In genomic region chr10:69716711-69717560, GRCh38 we compare ENCODE assay signal across 8 cellular contexts.
DNase-seq lines count a peak whose midpoint lies in the region; ATAC-seq, FAIRE-seq and TF ChIP-seq lines count a peak whose summit lies in the region.

No MANE protein-coding gene starts in this region.

- no peaks in the 10 kb centered on the region for H3K9me3 ChIP-seq in OCI-LY7 (ENCODE audit: low read length)

- no peak for TF ChIP-seq POLR2A in GM18505 (IDR thresholded peaks at IDR 0.05; ENCODE audit: borderline replicate concordance, extremely low read depth, insufficient read depth, insufficient read length)

- no peak overlapping the region for H3K27ac ChIP-seq in OCI-LY7 (ENCODE audit: low read depth, low read length, poor library complexity, severe bottlenecking)

- ATAC-seq in GM21825 (IDR thresholded peaks at IDR 0.05; ENCODE audit: unreplicated experiment), result no peak
- ATAC-seq in GM18505 (IDR thresholded peaks at IDR 0.05; ENCODE audit: unreplicated experiment), result no peak

- H3K79me2 ChIP-seq in OCI-LY7 (ENCODE audit: insufficient read depth, low read depth, low read length), result no peaks in the 10 kb centered on the region

- CTCF ChIA-PET in AG04449 (lab: Yijun Ruan, JAX), result interaction anchor here (0.6 to 9.0 kb wide), 35 partner anchors 10 to 267 kb away, joined by 3 to 214 read pairs (median 5); no protein-coding TSS in a partner anchor
- CTCF ChIA-PET in OCI-LY7 (lab: Charles Lee; ENCODE audit: unreplicated experiment), result no interaction called here

- H3K4me3 ChIP-seq in AG04449 (ENCODE audit: low read depth, low read length) (no peak overlapping the region), OCI-LY7 (ENCODE audit: low read depth, low read length, poor library complexity, severe bottlenecking) (no peak overlapping the region), foreskin fibroblast (ENCODE audit: low read depth in 1 of 2, low read length in 2 of 2) (no peak overlapping the region), retinal pigment epithelial cell (ENCODE audit: low read length) (no peak overlapping the region)

- peak; percentile 71 for FAIRE-seq in GM18507 (lab: Jason Lieb, UNC)

- TF ChIP-seq CTCF in AG04449 (IDR thresholded peaks at IDR 0.05; ENCODE audit: insufficient read depth, low read length, missing control alignments), result peak; percentile 72
- TF ChIP-seq CTCF in OCI-LY7 (conservative IDR thresholded peaks at IDR 0.05; ENCODE audit: low read length), result peak; percentile 83
- TF ChIP-seq CTCF in foreskin fibroblast (IDR thresholded peaks at IDR 0.05; ENCODE audit: low read depth, low read length), result peak; percentile 69
- peak; percentile 85 for TF ChIP-seq CTCF in retinal pigment epithelial cell (conservative IDR thresholded peaks at IDR 0.05; ENCODE audit: low read depth, low read length)

- intact Hi-C loops in OCI-LY7 (cut with micrococcal nuclease; ENCODE audit: unreplicated experiment), result loop anchor here (5.0 to 10.0 kb wide), 2 partner anchors 75 to 202 kb away; no protein-coding TSS in a partner anchor

- H3K4me1 ChIP-seq in OCI-LY7 (ENCODE audit: insufficient read depth, low read length, poor library complexity, severe bottlenecking), result no peaks in the 10 kb centered on the region

- no TSS peak for BruUV-seq in OCI-LY7 (replicated peaks; lab: Mats Ljungman, UMichigan)

- no peak overlapping the region for H3K4me2 ChIP-seq in OCI-LY7 (ENCODE audit: low read length)

- H4K20me1 ChIP-seq in OCI-LY7 (ENCODE audit: insufficient read depth, low read length), result no peaks in the 10 kb centered on the region

- no peaks in the 10 kb centered on the region for H3K9me2 ChIP-seq in OCI-LY7 (ENCODE audit: insufficient read depth, low read length)

- POLR2A ChIA-PET in AG04449 (lab: Yijun Ruan, JAX), result no interaction called here
- POLR2A ChIA-PET in OCI-LY7 (lab: Charles Lee), result interaction anchor here (0.5 to 0.6 kb wide), 3 partner anchors 210 to 1265 kb away, joined by 3 to 4 read pairs (median 4); no protein-coding TSS in a partner anchor

- no peak overlapping the region for H2AFZ ChIP-seq in OCI-LY7 (ENCODE audit: low read length)

- DNase-seq in AG04449 (ENCODE audit: low read depth, low spot score) (no peak), GM18507 (ENCODE audit: extremely low spot score, insufficient read length, low read depth) (peak; percentile 29), OCI-LY7 (ENCODE audit: low spot score) (peak; percentile 59), foreskin fibroblast (peak in 1 of 2 donors; percentile 70), retinal pigment epithelial cell (ENCODE audit: low read depth) (no peak)
- DNase-seq in activated T-cell treated with anti-CD3 and anti-CD28 coated beads, Interleukin-2, amount 50 U/mL, for 48 hours, result peak; percentile 75 to 76

- no peaks in the 10 kb centered on the region for H3K36me3 ChIP-seq in OCI-LY7 (ENCODE audit: insufficient read depth, low read length)

Comparison
In these comparisons a context has a peak if more than half of its experiments do, and no peak if none do; other contexts are left out.
1. DNase-seq: peak in GM18507 (single experiment), OCI-LY7 (single experiment) and activated T-cell treated with anti-CD3 and anti-CD28 coated beads, Interleukin-2, amount 50 U/mL, for 48 hours (2 of 2); none in AG04449 (single experiment) and retinal pigment epithelial cell (single experiment).
2. Peak in every context shown above with its lines, with median percentiles within 50 percentile points of each other: CTCF ChIP-seq.